Comparison of ENCODE assay signal across 8 cellular contexts in the genomic region with DNA sequence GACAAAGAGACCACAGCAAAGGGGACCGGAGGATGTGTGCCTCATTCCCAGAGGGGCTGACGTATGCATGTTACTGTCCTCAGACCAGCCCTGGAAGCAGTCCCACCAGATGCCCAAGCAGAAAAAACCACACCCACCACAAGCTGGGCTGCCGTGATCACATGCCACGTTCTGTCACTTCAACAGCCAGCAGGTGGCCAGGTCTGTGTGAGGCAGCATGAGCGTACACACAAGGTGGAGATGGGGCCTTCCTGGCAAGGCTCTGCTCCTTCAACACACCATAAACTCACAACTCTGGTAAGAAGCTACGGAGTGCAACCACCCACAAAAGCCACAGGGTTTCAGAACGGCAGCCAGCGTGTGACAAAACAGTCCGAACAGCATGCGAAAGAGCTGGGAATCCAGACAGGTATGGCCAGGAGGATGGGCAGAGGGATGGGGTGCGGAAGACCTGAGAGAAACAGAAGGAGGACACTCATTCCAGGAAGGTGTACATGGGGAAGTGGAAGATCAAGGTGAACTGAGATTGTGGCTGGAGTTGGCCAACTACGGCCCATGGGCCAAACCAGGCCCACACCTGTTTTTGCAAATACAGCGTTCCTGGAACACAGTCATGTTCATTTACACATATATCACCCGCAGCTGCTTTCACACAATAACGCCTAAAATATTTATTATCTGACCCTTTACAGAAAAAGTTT. TPM values are rescaled to one million over a fixed set of nuclear protein-coding genes. Genes with fewer than 3 reads are reported as not detected.
A peak's percentile ranks its signal among the peaks of the same experiment; 100 is the strongest.
DNase-seq lines count a peak whose midpoint lies in the region; ATAC-seq and TF ChIP-seq lines count a peak whose summit lies in the region.

No MANE protein-coding gene starts in this region.

- TF ChIP-seq RAD21 in neural cell (conservative IDR thresholded peaks at IDR 0.05), result no peak

- H3K9me2 ChIP-seq in neural cell (ENCODE audit: insufficient read depth, low read length), result no peaks in the 10 kb centered on the region

- H3K4me2 ChIP-seq in neural cell (ENCODE audit: low read length), result no peak overlapping the region

- no peaks in the 10 kb centered on the region for H3F3A ChIP-seq in neural cell (ENCODE audit: insufficient read depth, low read length, poor library complexity, severe bottlenecking)

- TF ChIP-seq EP300 in neural cell (conservative IDR thresholded peaks at IDR 0.05; ENCODE audit: poor library complexity, severe bottlenecking), result no peak
- TF ChIP-seq EP300 in sigmoid colon (IDR thresholded peaks at IDR 0.05), result no peak

- WGBS in sigmoid colon, 2 donors, result 50% methylated on average over 15 of the region's 15 CpGs

- H3K36me3 ChIP-seq in neural cell (ENCODE audit: insufficient read depth, low read length), result no peaks in the 10 kb centered on the region
- H3K36me3 ChIP-seq in sigmoid colon, result peaks cover 61 to 96% (median 64%) of the 10 kb centered on the region in 4 donors

- ATAC-seq in GM18505 (IDR thresholded peaks at IDR 0.05; ENCODE audit: unreplicated experiment) (peak; percentile 77), HG02588 (IDR thresholded peaks at IDR 0.05; ENCODE audit: unreplicated experiment) (peak; percentile 58)

- TF ChIP-seq POLR2A in GM18505 (IDR thresholded peaks at IDR 0.05; ENCODE audit: borderline replicate concordance, extremely low read depth, insufficient read depth, insufficient read length) (no peak), sigmoid colon (IDR thresholded peaks at IDR 0.05) (no peak)

- H3K27ac ChIP-seq in neural cell (ENCODE audit: low read length) (no peak overlapping the region), sigmoid colon (no peak overlapping the region)

- H3K9ac ChIP-seq in neural cell (ENCODE audit: low read length), result no peak overlapping the region

- H3K4me3 ChIP-seq in neural cell (ENCODE audit: low read length) (no peak overlapping the region), sigmoid colon (no peak overlapping the region)

- H3K9me3 ChIP-seq in neural cell (ENCODE audit: low read length) (no peaks in the 10 kb centered on the region), sigmoid colon (no peaks in the 10 kb centered on the region)

- intact Hi-C loops in sigmoid colon (cut with DNase I), result no loop called here

- TF ChIP-seq CTCF in neural cell (IDR thresholded peaks at IDR 0.05; ENCODE audit: poor library complexity, severe bottlenecking), result no peak
- no peak for TF ChIP-seq CTCF in sigmoid colon (IDR thresholded peaks at IDR 0.05)

- peak; percentile 29 for DNase-seq in NCI-H2107 treated with DMSO at 0.1 percent for 48 hours (lab: John Stamatoyannopoulos, UW; ENCODE audit: unreplicated experiment)
- DNase-seq in activated T-helper 9 cell treated with anti-CD3 and anti-CD28 coated beads, Interleukin-2, amount 50 U/mL, for 16 hours (ENCODE audit: low read depth), result peak; percentile 22
- DNase-seq in iPS-NIHi11 (ENCODE audit: low spot score), result no peak
- no peak for DNase-seq in sigmoid colon
- no peak for DNase-seq in KBM-7

- in situ Hi-C loops in KBM-7 (cut with MboI; ENCODE audit: low pct_unique_long_range_greater_than_20kb, low sequenced_read_pairs), result no loop called here

- no peaks in the 10 kb centered on the region for H3K79me2 ChIP-seq in neural cell (replicated peaks; ENCODE audit: insufficient read depth, low read length)

- H2AFZ ChIP-seq in neural cell (ENCODE audit: low read depth, low read length), result no peak overlapping the region

- no peaks in the 10 kb centered on the region for H3K27me3 ChIP-seq in neural cell (ENCODE audit: insufficient read depth, low read depth, low read length)
- no peaks in the 10 kb centered on the region for H3K27me3 ChIP-seq in sigmoid colon

- H4K20me1 ChIP-seq in neural cell (ENCODE audit: insufficient read depth), result no peaks in the 10 kb centered on the region

- H3K4me1 ChIP-seq in sigmoid colon, result no peaks in the 10 kb centered on the region

TF ChIP-seq in neural cell, 6 proteins besides CTCF, POLR2A, EP300 and RAD21:
- no peak for TF ChIP-seq POLR2AphosphoS5 (IDR thresholded peaks at IDR 0.05)
- peak; percentile 40 for TF ChIP-seq SMC3 (conservative IDR thresholded peaks at IDR 0.05; ENCODE audit: poor library complexity)

RNA-seq across cellular contexts. Expression of gene MBTPS1, which starts 27.9 kb away (rescaled TPM):
- polyA plus RNA-seq in neural cell, result 66.9 and 86.9 TPM in 2 replicates
- 106 and 107 TPM in 2 replicates for polyA minus RNA-seq in neural cell
- 10 to 100 TPM; 69.3 to 83.6 (median 79.3) TPM for total RNA-seq in sigmoid colon
- polyA plus RNA-seq in sigmoid colon, result 10 to 100 TPM; 13.6 to 48.7 (median 23.4) TPM

RNA-seq across cellular contexts. Expression of gene SLC38A8, which starts 46.2 kb away (rescaled TPM):
- polyA plus RNA-seq in neural cell, result not detected in 2 replicates
- not detected in 2 replicates for polyA minus RNA-seq in neural cell
- not detected for total RNA-seq in sigmoid colon
- not detected for polyA plus RNA-seq in sigmoid colon

RNA-seq across cellular contexts. Expression of gene HSDL1, which starts 56.1 kb away (rescaled TPM):
- polyA plus RNA-seq in neural cell (211 and 217 TPM in 2 replicates), sigmoid colon (1 to 10 TPM; 5.3 to 7.9 (median 6.6) TPM)
- polyA minus RNA-seq in neural cell, result 285 and 291 TPM in 2 replicates
- total RNA-seq in sigmoid colon, result 10 to 100 TPM; 11.4 to 27.8 (median 18.4) TPM

RNA-seq across cellular contexts. Expression of gene DNAAF1, which starts 56.3 kb away (rescaled TPM):
- polyA plus RNA-seq in neural cell, result 0.71 TPM in 1 of 2 replicates, not detected in the other
- polyA minus RNA-seq in neural cell, result under 0.01 and 0.23 TPM in 2 replicates
- total RNA-seq in sigmoid colon, result under 1 TPM in 1 of 4 donors, not detected in 3; 0.36 TPM
- under 1 TPM in 1 of 3 donors, not detected in 2; 0.15 TPM for polyA plus RNA-seq in sigmoid colon

Comparison
In these comparisons a context has a peak if more than half of its experiments do, and no peak if none do; other contexts are left out.
1. DNase-seq: peak in NCI-H2107 treated with DMSO at 0.1 percent for 48 hours (single experiment) and activated T-helper 9 cell treated with anti-CD3 and anti-CD28 coated beads, Interleukin-2, amount 50 U/mL, for 16 hours (single experiment); none in iPS-NIHi11 (single experiment), sigmoid colon (single experiment) and KBM-7 (single experiment).
2. RNA of gene HSDL1, which starts 56.1 kb away (polyA plus RNA-seq): 211 to 217 TPM in neural cell; 5.3 to 7.9 TPM in sigmoid colon; every median in the first group is over 10 times any median in the second.